Comparison of ENCODE assay signal across 12 cellular contexts in the genomic region with DNA sequence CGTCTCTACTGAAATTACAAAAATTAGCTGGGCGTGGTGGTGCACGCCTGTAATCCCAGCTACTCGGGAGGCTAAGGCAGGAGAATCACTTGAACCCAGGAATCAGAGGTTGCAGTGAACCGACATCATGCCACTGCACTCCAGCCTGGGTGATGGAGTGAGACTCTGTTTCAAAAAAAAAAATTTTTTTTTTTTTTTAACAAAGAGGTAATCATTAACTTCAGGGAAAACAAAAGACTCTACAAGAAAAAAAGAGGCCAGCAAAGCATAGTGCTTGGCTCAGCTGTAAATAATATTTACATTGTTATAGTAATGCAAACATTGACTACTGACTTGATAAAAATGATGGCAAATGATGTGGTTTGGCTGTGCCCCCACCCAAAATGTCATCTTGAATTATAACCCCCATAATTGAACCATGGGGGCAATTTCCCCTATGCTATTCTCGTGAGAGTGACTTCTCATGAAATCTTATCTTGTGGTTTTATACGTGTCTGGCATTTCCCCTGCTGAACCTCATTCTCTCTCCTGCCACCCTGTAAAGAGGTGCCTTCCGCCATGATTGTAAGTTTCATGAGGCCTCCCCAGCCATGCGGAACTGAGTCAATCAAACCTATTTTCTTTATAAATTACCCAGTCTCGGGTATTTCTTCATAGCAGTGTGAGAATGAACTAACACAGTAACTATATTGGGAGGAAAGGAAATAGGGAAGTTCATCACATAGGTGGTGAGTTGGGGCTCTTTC. TPM values are rescaled to one million over a fixed set of nuclear protein-coding genes. Genes with fewer than 3 reads are reported as not detected.
DNase-seq lines count a peak whose midpoint lies in the region; ATAC-seq, FAIRE-seq and TF ChIP-seq lines count a peak whose summit lies in the region.
"Had no signal": no experiment of that assay in that cellular context is flagged by ENCODE, and none has a peak within 500 bp of the region (broad histone marks: within the 10 kb centered on the region; RNA-seq: fewer than 3 reads in every experiment).

No MANE protein-coding gene starts in this region.

- H3K27ac ChIP-seq in body of pancreas (peak overlapping the region in 2 of 4 donors; percentile 8 to 10), small intestine (ENCODE audit: low read depth in 1 of 2, low read length in 1 of 2) (no peak overlapping the region), heart right ventricle (no peak overlapping the region)
- H3K27ac ChIP-seq: gastroesophageal sphincter, Peyer's patch, sigmoid colon had no signal

- H3K27me3 ChIP-seq in body of pancreas (no peaks in the 10 kb centered on the region), small intestine (ENCODE audit: control insufficient read depth in 2 of 2, insufficient read depth in 2 of 2, low read length in 2 of 2) (no peaks in the 10 kb centered on the region), heart right ventricle (peaks cover 0 to 29% (median 11%) of the 10 kb centered on the region in 7 donors)
- H3K27me3 ChIP-seq: Peyer's patch had no signal

- FAIRE-seq in small intestine (lab: Jason Lieb, UNC), result no peak
- FAIRE-seq: TTC549 had no signal

- 30 to 41% methylated on average over 10 of the region's 10 CpGs for WGBS in body of pancreas, 2 donors
- 20 to 41% (median 33%) methylated on average over 10 of the region's 10 CpGs for WGBS in small intestine, 3 donors
- 62 to 79% methylated on average over 10 of the region's 10 CpGs for WGBS in heart right ventricle, 2 donors

- no peaks in the 10 kb centered on the region for H3K9me3 ChIP-seq in body of pancreas
- H3K9me3 ChIP-seq in small intestine (ENCODE audit: control insufficient read depth, low read depth), result no peaks in the 10 kb centered on the region
- H3K9me3 ChIP-seq in heart right ventricle, result peaks cover 0 to 16% (median 0%) of the 10 kb centered on the region in 11 donors
- H3K9me3 ChIP-seq: Peyer's patch, sigmoid colon had no signal

- no peak overlapping the region for H3K4me3 ChIP-seq in GM12865 (ENCODE audit: low read depth, low read length)
- no peak overlapping the region for H3K4me3 ChIP-seq in body of pancreas
- H3K4me3 ChIP-seq in small intestine (ENCODE audit: low read depth in 1 of 2, low read length in 2 of 2), result no peak overlapping the region
- no peak overlapping the region for H3K4me3 ChIP-seq in heart right ventricle
- H3K4me3 ChIP-seq: gastroesophageal sphincter, Peyer's patch, sigmoid colon had no signal

- H3K4me1 ChIP-seq in body of pancreas (peaks cover 20% of the 10 kb centered on the region), small intestine (ENCODE audit: control insufficient read depth in 2 of 2, insufficient read depth in 1 of 2, low read depth in 1 of 2, low read length in 1 of 2) (no peaks in the 10 kb centered on the region), heart right ventricle (peaks cover 0 to 15% (median 8%) of the 10 kb centered on the region in 9 donors)
- H3K4me1 ChIP-seq: Peyer's patch had no signal

- no peak for TF ChIP-seq POLR2A in body of pancreas (IDR thresholded peaks at IDR 0.05)

- no peak for TF ChIP-seq CTCF in GM12865 (IDR thresholded peaks at IDR 0.05; ENCODE audit: insufficient read depth, low read depth, low read length, missing control alignments)
- no peak for TF ChIP-seq CTCF in body of pancreas (IDR thresholded peaks at IDR 0.05)
- TF ChIP-seq CTCF in heart right ventricle (IDR thresholded peaks at IDR 0.05), result no peak

- H3K36me3 ChIP-seq in body of pancreas (replicated peaks in 1 of 2; ENCODE audit: insufficient read depth in 1 of 2, low read depth in 2 of 2) (no peaks in the 10 kb centered on the region), small intestine (ENCODE audit: control insufficient read depth in 2 of 2, insufficient read depth in 2 of 2, low read length in 2 of 2) (no peaks in the 10 kb centered on the region), heart right ventricle (no peaks in the 10 kb centered on the region)
- H3K36me3 ChIP-seq: gastroesophageal sphincter, Peyer's patch, sigmoid colon had no signal

- ATAC-seq in body of pancreas (peak; percentile 60), heart right ventricle (no peak), GM21360 (IDR thresholded peaks at IDR 0.05; ENCODE audit: unreplicated experiment) (no peak)
- ATAC-seq: gastroesophageal sphincter had no signal

- DNase-seq in GM12865 (ENCODE audit: low read depth) (peak; percentile 66), NOMO-1 (lab: John Stamatoyannopoulos, UW; ENCODE audit: unreplicated experiment in 2 of 2) (peak; percentile 69 to 88), body of pancreas (no peak), small intestine (peak; percentile 4), HuH-7.5 (ENCODE audit: low spot score) (no peak), heart right ventricle (no peak)
- DNase-seq: natural killer cell, Peyer's patch, sigmoid colon had no signal

- intact Hi-C loops in body of pancreas (cut with DNase I) (no loop called here), heart right ventricle (cut with DNase I) (loop anchor here in 5 of 10 donors (10.0 kb wide), 4 partner anchors 167 to 597 kb away; no protein-coding TSS in a partner anchor)

RNA-seq across cellular contexts. Expression of a gene that starts 12.7 kb away (rescaled TPM):
- total RNA-seq in body of pancreas (1 to 10 TPM in 1 of 2 donors, under 1 TPM in 1; 0.66 to 1.0 TPM), heart right ventricle (1 to 10 TPM in 2 of 10 donors, under 1 TPM in 8; 0.04 to 1.2 (median 0.44) TPM)
- polyA plus RNA-seq in small intestine (1 to 10 TPM in 1 of 3 donors, under 1 TPM in 2; 0.22 to 1.5 (median 0.27) TPM), heart right ventricle (under 1 TPM; 0.16 to 0.37 TPM)
- total RNA-seq: natural killer cell had no signal

RNA-seq across cellular contexts. Expression of a gene that starts 40.8 kb away (rescaled TPM):
- total RNA-seq in body of pancreas (10 to 100 TPM; 34.8 to 42.5 TPM), heart right ventricle (10 to 100 TPM; 44.4 to 70.6 (median 58.0) TPM)
- polyA plus RNA-seq in small intestine (10 to 100 TPM in 2 of 3 donors, 1 to 10 TPM in 1; 9.2 to 20.1 (median 12.7) TPM), heart right ventricle (10 to 100 TPM; 27.1 to 97.2 TPM)

RNA-seq across cellular contexts. Expression of a gene that starts 59.6 kb away (rescaled TPM):
- total RNA-seq in body of pancreas, result 10 to 100 TPM; 27.8 to 39.6 TPM
- 10 to 100 TPM in 1 of 3 donors, 1 to 10 TPM in 2; 2.7 to 15.6 (median 6.9) TPM for polyA plus RNA-seq in small intestine
- 10 to 100 TPM in 1 of 10 donors, 1 to 10 TPM in 9; 3.9 to 11.3 (median 7.1) TPM for total RNA-seq in heart right ventricle
- polyA plus RNA-seq in heart right ventricle, result 1 to 10 TPM; 2.4 to 4.5 TPM

Comparison
In these comparisons a context has a peak if more than half of its experiments do, and no peak if none do; other contexts are left out.
1. DNase-seq: peak in GM12865 (single experiment), NOMO-1 (2 of 2) and small intestine (single experiment); none in body of pancreas (0 of 4), HuH-7.5 (single experiment) and heart right ventricle (0 of 2).